ENCODE assay signal across 1 cellular context in the genomic region with DNA sequence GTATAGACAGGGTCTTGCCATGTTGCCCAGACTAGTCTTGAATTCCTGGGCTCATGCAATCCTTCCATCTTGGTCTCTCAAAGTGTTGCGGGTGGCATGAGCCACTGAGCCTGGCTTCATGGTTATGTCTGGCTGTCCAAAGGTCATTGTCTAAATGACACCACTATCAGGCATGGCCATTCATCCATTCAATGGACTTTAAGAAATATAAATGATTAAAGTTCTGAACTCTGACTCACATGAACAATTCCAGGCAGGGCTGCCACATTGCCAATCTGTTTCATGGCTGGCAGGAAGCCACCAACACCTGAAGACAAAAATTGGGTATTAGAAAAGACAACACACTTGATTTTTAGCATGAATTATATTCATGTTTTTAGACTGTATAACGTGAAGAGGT.
TF ChIP-seq lines count a peak whose summit lies in the region.

No MANE protein-coding gene starts in this region.

TF ChIP-seq in HEK293T, 16 proteins besides CTCF, POLR2A, EP300 and RAD21 (continued from another document):
- TF ChIP-seq, protein P1, sequence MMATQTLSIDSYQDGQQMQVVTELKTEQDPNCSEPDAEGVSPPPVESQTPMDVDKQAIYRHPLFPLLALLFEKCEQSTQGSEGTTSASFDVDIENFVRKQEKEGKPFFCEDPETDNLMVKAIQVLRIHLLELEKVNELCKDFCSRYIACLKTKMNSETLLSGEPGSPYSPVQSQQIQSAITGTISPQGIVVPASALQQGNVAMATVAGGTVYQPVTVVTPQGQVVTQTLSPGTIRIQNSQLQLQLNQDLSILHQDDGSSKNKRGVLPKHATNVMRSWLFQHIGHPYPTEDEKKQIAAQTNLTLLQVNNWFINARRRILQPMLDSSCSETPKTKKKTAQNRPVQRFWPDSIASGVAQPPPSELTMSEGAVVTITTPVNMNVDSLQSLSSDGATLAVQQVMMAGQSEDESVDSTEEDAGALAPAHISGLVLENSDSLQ (IDR thresholded peaks at IDR 0.05) = no peak
- no peak for TF ChIP-seq HDGF (IDR thresholded peaks at IDR 0.05; ENCODE audit: borderline replicate concordance)
TF ChIP-seq in HEK293T: peak in this region for 0.
